8 cellular contexts compared by ENCODE assay signal in genomic region chr11:112113539-112114457, GRCh38. TPM values are rescaled to one million over a fixed set of nuclear protein-coding genes. Genes with fewer than 3 reads are reported as not detected.
A peak's percentile ranks its signal among the peaks of the same experiment; 100 is the strongest.
DNase-seq lines count a peak whose midpoint lies in the region; ATAC-seq and TF ChIP-seq lines count a peak whose summit lies in the region.

No MANE protein-coding gene starts in this region.

- no peaks in the 10 kb centered on the region for H3K36me3 ChIP-seq in HAP-1 (replicated peaks)
- H3K36me3 ChIP-seq in stomach: peaks cover 0 to 6% (median 0%) of the 10 kb centered on the region in 4 donors

- no peak for ATAC-seq in HG02852 (IDR thresholded peaks at IDR 0.05; ENCODE audit: unreplicated experiment)

- TF ChIP-seq CTCF in astrocyte of the cerebellum (IDR thresholded peaks at IDR 0.05; ENCODE audit: low read depth, low read length, missing control alignments) (peak; percentile 70), stomach (IDR thresholded peaks at IDR 0.05) (peak in 4 of 7 experiments; percentile 59 to 70 (median 62))

- 53 to 63% (median 57%) methylated on average over 6 of the region's 6 CpGs for WGBS in stomach, 5 donors

- H3K27me3 ChIP-seq in HAP-1 (ENCODE audit: low read depth): no peaks in the 10 kb centered on the region
- H3K27me3 ChIP-seq in stomach: no peaks in the 10 kb centered on the region

- H3K9me3 ChIP-seq in HAP-1 (no peaks in the 10 kb centered on the region), stomach (no peaks in the 10 kb centered on the region)

- in situ Hi-C loops in HAP-1 (cut with MboI; ENCODE audit: low sequenced_read_pairs): no loop called here
- in situ Hi-C loops in astrocyte of the cerebellum (cut with HindIII; ENCODE audit: low sequenced_read_pairs): no loop called here

- peak; percentile 8 for DNase-seq in COR-L47 (lab: John Stamatoyannopoulos, UW)
- peak; percentile 21 to 70 for DNase-seq in HAP-1 (ENCODE audit: low spot score in 2 of 2)
- peak; percentile 58 for DNase-seq in NCI-H446 treated with DMSO at 0.1 percent for 48 hours (lab: John Stamatoyannopoulos, UW)
- DNase-seq in astrocyte of the cerebellum (ENCODE audit: low read depth): peak; percentile 23
- peak; percentile 17 for DNase-seq in iPS DF 19.7 (ENCODE audit: low read depth, low spot score)
- DNase-seq in stomach: no peak
- no peak for DNase-seq in activated T-helper 2 cell treated with anti-CD3 and anti-CD28 coated beads, Interferon-gamma antibody, Interleukin-2, Interleukin-4, amounts not matched to agents 10 μg/mL and 5 μg/mL and 100 μg/mL, durations not matched to agents 14 hours and 24 hours and 36 hours (ENCODE audit: low spot score)

- H3K36me3 Mint-ChIP-seq in activated T-helper 2 cell treated with anti-CD3 and anti-CD28 coated beads, Interferon-gamma antibody, Interleukin-2, Interleukin-4, amounts not matched to agents 10 μg/mL and 5 μg/mL and 100 μg/mL, durations not matched to agents 14 hours and 24 hours and 36 hours (ENCODE audit: low read depth): no peaks in the 10 kb centered on the region

- H3K27ac Mint-ChIP-seq in activated T-helper 2 cell treated with anti-CD3 and anti-CD28 coated beads, Interferon-gamma antibody, Interleukin-2, Interleukin-4, amounts not matched to agents 10 μg/mL and 5 μg/mL and 100 μg/mL, durations not matched to agents 14 hours and 24 hours and 36 hours: no peak overlapping the region

- intact Hi-C loops in stomach (cut with DNase I; ENCODE audit: low total_unique reads): no loop called here
- intact Hi-C loops in activated T-helper 2 cell treated with anti-CD3 and anti-CD28 coated beads, Interferon-gamma antibody, Interleukin-2, Interleukin-4, amounts not matched to agents 10 μg/mL and 5 μg/mL and 100 μg/mL, durations not matched to agents 14 hours and 24 hours and 36 hours (cut with micrococcal nuclease): loop anchor here (1.0 to 2.0 kb wide), 2 partner anchors 61 to 167 kb away; partner anchors contain the start of gene BCO2

- H3K4me1 Mint-ChIP-seq in activated T-helper 2 cell treated with anti-CD3 and anti-CD28 coated beads, Interferon-gamma antibody, Interleukin-2, Interleukin-4, amounts not matched to agents 10 μg/mL and 5 μg/mL and 100 μg/mL, durations not matched to agents 14 hours and 24 hours and 36 hours (ENCODE audit: low read depth): peaks cover 9% of the 10 kb centered on the region

- H3K4me1 ChIP-seq in HAP-1 (no peaks in the 10 kb centered on the region), stomach (peaks cover 0 to 9% (median 3%) of the 10 kb centered on the region in 4 donors)

- no peaks in the 10 kb centered on the region for H3K27me3 Mint-ChIP-seq in activated T-helper 2 cell treated with anti-CD3 and anti-CD28 coated beads, Interferon-gamma antibody, Interleukin-2, Interleukin-4, amounts not matched to agents 10 μg/mL and 5 μg/mL and 100 μg/mL, durations not matched to agents 14 hours and 24 hours and 36 hours (ENCODE audit: low read depth)

- no peak for TF ChIP-seq EP300 in stomach (IDR thresholded peaks at IDR 0.05)

- H3K9me3 Mint-ChIP-seq in activated T-helper 2 cell treated with anti-CD3 and anti-CD28 coated beads, Interferon-gamma antibody, Interleukin-2, Interleukin-4, amounts not matched to agents 10 μg/mL and 5 μg/mL and 100 μg/mL, durations not matched to agents 14 hours and 24 hours and 36 hours: no peaks in the 10 kb centered on the region

- TF ChIP-seq POLR2A in stomach (IDR thresholded peaks at IDR 0.05): no peak

- H3K4me3 ChIP-seq in HAP-1 (no peak overlapping the region), astrocyte of the cerebellum (ENCODE audit: low read depth, low read length) (no peak overlapping the region), stomach (no peak overlapping the region)

- no peak overlapping the region for H3K4me3 Mint-ChIP-seq in activated T-helper 2 cell treated with anti-CD3 and anti-CD28 coated beads, Interferon-gamma antibody, Interleukin-2, Interleukin-4, amounts not matched to agents 10 μg/mL and 5 μg/mL and 100 μg/mL, durations not matched to agents 14 hours and 24 hours and 36 hours (ENCODE audit: low read depth)

- no peak overlapping the region for H3K27ac ChIP-seq in stomach

RNA-seq across cellular contexts. Expression of gene SDHD, which starts 27.1 kb away (rescaled TPM):
- 100 to 1,000 TPM in 2 of 5 donors, 10 to 100 TPM in 3; 27.5 to 162 (median 62.5) TPM for total RNA-seq in stomach
- 100 to 1,000 TPM; 123 to 168 (median 137) TPM for polyA plus RNA-seq in stomach
- total RNA-seq in activated T-helper 2 cell treated with anti-CD3 and anti-CD28 coated beads, Interferon-gamma antibody, Interleukin-2, Interleukin-4, amounts not matched to agents 10 μg/mL and 5 μg/mL and 100 μg/mL, durations not matched to agents 14 hours and 24 hours and 36 hours: 81.7 and 91.0 TPM in 2 replicates

RNA-seq across cellular contexts. Expression of gene TIMM8B, which starts 27.2 kb away (rescaled TPM):
- 100 to 1,000 TPM in 1 of 5 donors, 10 to 100 TPM in 4; 13.9 to 107 (median 34.8) TPM for total RNA-seq in stomach
- 100 to 1,000 TPM in 2 of 3 donors, 10 to 100 TPM in 1; 95.9 to 126 (median 122) TPM for polyA plus RNA-seq in stomach
- total RNA-seq in activated T-helper 2 cell treated with anti-CD3 and anti-CD28 coated beads, Interferon-gamma antibody, Interleukin-2, Interleukin-4, amounts not matched to agents 10 μg/mL and 5 μg/mL and 100 μg/mL, durations not matched to agents 14 hours and 24 hours and 36 hours: 72.6 and 77.5 TPM in 2 replicates

RNA-seq across cellular contexts. Expression of gene NKAPD1, which starts 39.7 kb away (rescaled TPM):
- total RNA-seq in stomach: 10 to 100 TPM in 4 of 5 donors, 1 to 10 TPM in 1; 8.7 to 26.1 (median 23.5) TPM
- polyA plus RNA-seq in stomach: 10 to 100 TPM; 11.1 to 16.8 (median 14.3) TPM
- total RNA-seq in activated T-helper 2 cell treated with anti-CD3 and anti-CD28 coated beads, Interferon-gamma antibody, Interleukin-2, Interleukin-4, amounts not matched to agents 10 μg/mL and 5 μg/mL and 100 μg/mL, durations not matched to agents 14 hours and 24 hours and 36 hours: 24.6 and 25.0 TPM in 2 replicates

RNA-seq across cellular contexts. Expression of gene PIH1D2, which starts 40.0 kb away (rescaled TPM):
- 10 to 100 TPM in 1 of 5 donors, 1 to 10 TPM in 1, under 1 TPM in 1, not detected in 2; 0.55 to 12.5 (median 3.3) TPM for total RNA-seq in stomach
- 1 to 10 TPM; 1.6 to 4.4 (median 2.9) TPM for polyA plus RNA-seq in stomach
- total RNA-seq in activated T-helper 2 cell treated with anti-CD3 and anti-CD28 coated beads, Interferon-gamma antibody, Interleukin-2, Interleukin-4, amounts not matched to agents 10 μg/mL and 5 μg/mL and 100 μg/mL, durations not matched to agents 14 hours and 24 hours and 36 hours: 0.23 and 0.46 TPM in 2 replicates

RNA-seq across cellular contexts. Expression of gene IL18, which starts 50.1 kb away (rescaled TPM):
- 10 to 100 TPM in 2 of 5 donors, 1 to 10 TPM in 3; 4.7 to 31.6 (median 9.6) TPM for total RNA-seq in stomach
- polyA plus RNA-seq in stomach: 10 to 100 TPM; 18.8 to 58.2 (median 33.9) TPM
- 1.5 and 1.7 TPM in 2 replicates for total RNA-seq in activated T-helper 2 cell treated with anti-CD3 and anti-CD28 coated beads, Interferon-gamma antibody, Interleukin-2, Interleukin-4, amounts not matched to agents 10 μg/mL and 5 μg/mL and 100 μg/mL, durations not matched to agents 14 hours and 24 hours and 36 hours

Comparison
In these comparisons a context has a peak if more than half of its experiments do, and no peak if none do; other contexts are left out.
1. DNase-seq: peak in COR-L47 (single experiment), HAP-1 (2 of 2), NCI-H446 treated with DMSO at 0.1 percent for 48 hours (single experiment), astrocyte of the cerebellum (single experiment) and iPS DF 19.7 (single experiment); none in stomach (single experiment) and activated T-helper 2 cell treated with anti-CD3 and anti-CD28 coated beads, Interferon-gamma antibody, Interleukin-2, Interleukin-4, amounts not matched to agents 10 μg/mL and 5 μg/mL and 100 μg/mL, durations not matched to agents 14 hours and 24 hours and 36 hours (single experiment).